Comparison of ENCODE assay signal across 23 cellular contexts in genomic region chr7:23895666-23896096, GRCh38.
DNase-seq lines count a peak whose midpoint lies in the region; ATAC-seq lines count a peak whose summit lies in the region.
"Had no signal": no experiment of that assay in that cellular context is flagged by ENCODE, and none has a peak within 500 bp of the region (broad histone marks: within the 10 kb centered on the region; RNA-seq: fewer than 3 reads in every experiment).

No MANE protein-coding gene starts in this region.

- no peaks in the 10 kb centered on the region for H3K27me3 Mint-ChIP-seq in effector memory CD8-positive, alpha-beta T cell
- H3K27me3 Mint-ChIP-seq: progenitor cell of endocrine pancreas had no signal

- no peaks in the 10 kb centered on the region for H3K9me3 Mint-ChIP-seq in effector memory CD8-positive, alpha-beta T cell
- no peaks in the 10 kb centered on the region for H3K9me3 Mint-ChIP-seq in stimulated activated effector memory CD8-positive, alpha-beta T cell treated with anti-CD3 and anti-CD28 coated beads, Interleukin-12 subunit alpha, Interleukin-12 subunit beta, amount 100 ng/mL, for 72 hours
- H3K9me3 Mint-ChIP-seq: activated CD4-positive, alpha-beta memory T cell treated with anti-CD3 and anti-CD28 coated beads, Interleukin-2, amount 10 ng/mL, durations not matched to agents 7 days and 5 days; activated T-cell treated with anti-CD3 and anti-CD28 coated beads, Interleukin-2, amount 50 U/mL, for 4 hours; CD4-positive, CD25-positive, alpha-beta regulatory T cell; IgD-negative memory B cell; nephron; WTC11 had no signal

- no peaks in the 10 kb centered on the region for H3K36me3 Mint-ChIP-seq in effector memory CD8-positive, alpha-beta T cell (ENCODE audit: insufficient read depth)
- H3K36me3 Mint-ChIP-seq in stimulated activated effector memory CD8-positive, alpha-beta T cell treated with anti-CD3 and anti-CD28 coated beads, Interleukin-12 subunit alpha, Interleukin-12 subunit beta, amount 100 ng/mL, for 72 hours: no peaks in the 10 kb centered on the region
- H3K36me3 Mint-ChIP-seq: CD4-positive, CD25-positive, alpha-beta regulatory T cell; IgD-negative memory B cell; WTC11 had no signal

- peak overlapping the region; percentile 21 to 88 for H3K27ac Mint-ChIP-seq in effector memory CD8-positive, alpha-beta T cell
- peak overlapping the region; percentile 55 for H3K27ac Mint-ChIP-seq in stimulated activated effector memory CD8-positive, alpha-beta T cell treated with anti-CD3 and anti-CD28 coated beads, Interleukin-12 subunit alpha, Interleukin-12 subunit beta, amount 100 ng/mL, for 72 hours
- H3K27ac Mint-ChIP-seq: activated CD4-positive, alpha-beta memory T cell treated with anti-CD3 and anti-CD28 coated beads, Interleukin-2, amount 10 ng/mL, durations not matched to agents 7 days and 5 days; CD4-positive, CD25-positive, alpha-beta regulatory T cell; IgD-negative memory B cell; nephron; progenitor cell of endocrine pancreas; T-helper 17 cell; WTC11 had no signal

- DNase-seq in ELR (ENCODE audit: low read depth) (peak; percentile 50), RPMI7951 (ENCODE audit: low read depth) (peak; percentile 82), NCI-H1092 (lab: John Stamatoyannopoulos, UW) (no peak), D341Med (ENCODE audit: low spot score) (no peak)
- DNase-seq in effector memory CD8-positive, alpha-beta T cell: no peak
- no peak for DNase-seq in stimulated activated effector memory CD8-positive, alpha-beta T cell treated with anti-CD3 and anti-CD28 coated beads, Interleukin-12 subunit alpha, Interleukin-12 subunit beta, amount 100 ng/mL, for 72 hours (ENCODE audit: low spot score in 2 of 2)
- DNase-seq: activated CD4-positive, alpha-beta memory T cell treated with anti-CD3 and anti-CD28 coated beads, Interleukin-2, amount 10 ng/mL, durations not matched to agents 7 days and 5 days; activated T-cell treated with anti-CD3 and anti-CD28 coated beads, Interleukin-2, amount 50 U/mL, for 4 hours; CD4-positive, CD25-positive, alpha-beta regulatory T cell; DMS79 treated with DMSO at 0.1 percent for 48 hours; esophagus squamous epithelium; GOT3; heart left ventricle; NCI-H1048; NCI-H2107; NCI-H524 treated with DMSO at 0.1 percent for 48 hours; SHP77 treated with DMSO at 0.1 percent for 48 hours; T-helper 17 cell had no signal

- peaks cover 13 to 22% of the 10 kb centered on the region in 2 donors for H3K4me1 Mint-ChIP-seq in effector memory CD8-positive, alpha-beta T cell (ENCODE audit: low read depth in 2 of 2)
- H3K4me1 Mint-ChIP-seq in stimulated activated effector memory CD8-positive, alpha-beta T cell treated with anti-CD3 and anti-CD28 coated beads, Interleukin-12 subunit alpha, Interleukin-12 subunit beta, amount 100 ng/mL, for 72 hours: peaks cover 29% of the 10 kb centered on the region

- ATAC-seq in effector memory CD8-positive, alpha-beta T cell (replicated peaks): no peak
- no peak for ATAC-seq in stimulated activated effector memory CD8-positive, alpha-beta T cell treated with anti-CD3 and anti-CD28 coated beads, Interleukin-12 subunit alpha, Interleukin-12 subunit beta, amount 100 ng/mL, for 72 hours
- no peak for ATAC-seq in GM19035 (IDR thresholded peaks at IDR 0.05; ENCODE audit: unreplicated experiment)
- ATAC-seq: activated T-cell treated with anti-CD3 and anti-CD28 coated beads, Interleukin-2, amount 50 U/mL, for 4 hours; heart left ventricle; T-helper 17 cell; WTC11 had no signal

- peak overlapping the region in 1 of 2 donors; percentile 81 for H3K4me3 Mint-ChIP-seq in effector memory CD8-positive, alpha-beta T cell
- peak overlapping the region; percentile 42 for H3K4me3 Mint-ChIP-seq in stimulated activated effector memory CD8-positive, alpha-beta T cell treated with anti-CD3 and anti-CD28 coated beads, Interleukin-12 subunit alpha, Interleukin-12 subunit beta, amount 100 ng/mL, for 72 hours
- H3K4me3 Mint-ChIP-seq: activated CD4-positive, alpha-beta memory T cell treated with anti-CD3 and anti-CD28 coated beads, Interleukin-2, amount 10 ng/mL, durations not matched to agents 7 days and 5 days; activated T-cell treated with anti-CD3 and anti-CD28 coated beads, Interleukin-2, amount 50 U/mL, for 4 hours; CD4-positive, CD25-positive, alpha-beta regulatory T cell; IgD-negative memory B cell; nephron; WTC11 had no signal

Comparison
In these comparisons a context has a peak if more than half of its experiments do, and no peak if none do; other contexts are left out.
1. DNase-seq: peak in ELR (single experiment) and RPMI7951 (single experiment); none in effector memory CD8-positive, alpha-beta T cell (0 of 3), stimulated activated effector memory CD8-positive, alpha-beta T cell treated with anti-CD3 and anti-CD28 coated beads, Interleukin-12 subunit alpha, Interleukin-12 subunit beta, amount 100 ng/mL, for 72 hours (0 of 2), NCI-H1092 (single experiment) and D341Med (single experiment).